ENCODE assay signal across 3 cellular contexts in the genomic region with DNA sequence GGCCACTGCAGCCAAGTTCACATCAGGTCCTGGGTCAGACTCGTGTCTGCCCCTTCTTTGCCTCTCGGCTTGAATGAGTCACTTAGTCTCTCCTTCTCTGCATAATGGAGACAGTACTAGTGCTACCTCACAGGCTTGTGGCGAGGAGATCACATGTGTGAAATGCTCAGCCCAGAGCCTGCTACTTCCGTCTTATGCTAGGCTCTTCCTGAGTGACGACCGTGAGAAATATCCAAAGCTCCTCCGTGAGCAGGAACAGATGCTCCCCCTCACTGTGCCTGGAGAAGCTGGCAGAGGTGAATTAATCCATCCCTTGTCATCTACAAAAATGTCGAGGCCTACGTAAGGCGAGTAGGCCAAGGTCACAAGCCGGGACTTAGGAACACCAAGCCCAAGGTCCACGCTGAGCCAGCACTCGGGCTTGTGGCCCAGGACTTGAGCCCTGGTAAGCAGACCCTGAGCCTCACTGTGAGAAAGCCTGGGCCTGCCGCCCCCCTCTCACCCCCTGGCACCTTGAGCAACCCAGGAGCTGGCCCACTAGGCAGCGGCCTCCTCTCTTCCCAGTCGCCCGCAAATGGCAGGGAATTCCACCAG.
TF ChIP-seq lines count a peak whose summit lies in the region.

No MANE protein-coding gene starts in this region.

TF ChIP-seq in SK-N-SH treated with all-trans-retinoic acid at 6 μM for 48 hours, 23 proteins besides CTCF, POLR2A, EP300 and RAD21:
- TF ChIP-seq TCF4 (CRISPR knock-in tag; IDR thresholded peaks at IDR 0.05; ENCODE audit: borderline replicate concordance) (no peak), ZC3H10 (CRISPR knock-in tag; IDR thresholded peaks at IDR 0.05) (no peak), ZNF8 (CRISPR knock-in tag; IDR thresholded peaks at IDR 0.05) (no peak), ZNF70 (CRISPR knock-in tag; IDR thresholded peaks at IDR 0.05) (no peak), ESRRG (CRISPR knock-in tag; IDR thresholded peaks at IDR 0.05) (no peak), ISL1 (CRISPR knock-in tag; IDR thresholded peaks at IDR 0.05) (no peak), TOX (CRISPR knock-in tag; IDR thresholded peaks at IDR 0.05; ENCODE audit: borderline replicate concordance) (no peak)
- TF ChIP-seq, protein P1, sequence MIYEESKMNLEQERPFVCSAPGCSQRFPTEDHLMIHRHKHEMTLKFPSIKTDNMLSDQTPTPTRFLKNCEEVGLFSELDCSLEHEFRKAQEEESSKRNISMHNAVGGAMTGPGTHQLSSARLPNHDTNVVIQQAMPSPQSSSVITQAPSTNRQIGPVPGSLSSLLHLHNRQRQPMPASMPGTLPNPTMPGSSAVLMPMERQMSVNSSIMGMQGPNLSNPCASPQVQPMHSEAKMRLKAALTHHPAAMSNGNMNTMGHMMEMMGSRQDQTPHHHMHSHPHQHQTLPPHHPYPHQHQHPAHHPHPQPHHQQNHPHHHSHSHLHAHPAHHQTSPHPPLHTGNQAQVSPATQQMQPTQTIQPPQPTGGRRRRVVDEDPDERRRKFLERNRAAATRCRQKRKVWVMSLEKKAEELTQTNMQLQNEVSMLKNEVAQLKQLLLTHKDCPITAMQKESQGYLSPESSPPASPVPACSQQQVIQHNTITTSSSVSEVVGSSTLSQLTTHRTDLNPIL (CRISPR knock-in tag; IDR thresholded peaks at IDR 0.05; ENCODE audit: low read depth) = no peak
- TF ChIP-seq, protein P2, sequence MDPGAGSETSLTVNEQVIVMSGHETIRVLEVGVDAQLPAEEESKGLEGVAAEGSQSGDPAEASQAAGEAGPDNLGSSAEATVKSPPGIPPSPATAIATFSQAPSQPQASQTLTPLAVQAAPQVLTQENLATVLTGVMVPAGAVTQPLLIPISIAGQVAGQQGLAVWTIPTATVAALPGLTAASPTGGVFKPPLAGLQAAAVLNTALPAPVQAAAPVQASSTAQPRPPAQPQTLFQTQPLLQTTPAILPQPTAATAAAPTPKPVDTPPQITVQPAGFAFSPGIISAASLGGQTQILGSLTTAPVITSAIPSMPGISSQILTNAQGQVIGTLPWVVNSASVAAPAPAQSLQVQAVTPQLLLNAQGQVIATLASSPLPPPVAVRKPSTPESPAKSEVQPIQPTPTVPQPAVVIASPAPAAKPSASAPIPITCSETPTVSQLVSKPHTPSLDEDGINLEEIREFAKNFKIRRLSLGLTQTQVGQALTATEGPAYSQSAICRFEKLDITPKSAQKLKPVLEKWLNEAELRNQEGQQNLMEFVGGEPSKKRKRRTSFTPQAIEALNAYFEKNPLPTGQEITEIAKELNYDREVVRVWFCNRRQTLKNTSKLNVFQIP (CRISPR knock-in tag; IDR thresholded peaks at IDR 0.05; ENCODE audit: borderline replicate concordance, low read depth) = no peak

TF ChIP-seq in SK-N-SH, 30 proteins besides CTCF, POLR2A, EP300 and RAD21:
- TF ChIP-seq, protein P3, sequence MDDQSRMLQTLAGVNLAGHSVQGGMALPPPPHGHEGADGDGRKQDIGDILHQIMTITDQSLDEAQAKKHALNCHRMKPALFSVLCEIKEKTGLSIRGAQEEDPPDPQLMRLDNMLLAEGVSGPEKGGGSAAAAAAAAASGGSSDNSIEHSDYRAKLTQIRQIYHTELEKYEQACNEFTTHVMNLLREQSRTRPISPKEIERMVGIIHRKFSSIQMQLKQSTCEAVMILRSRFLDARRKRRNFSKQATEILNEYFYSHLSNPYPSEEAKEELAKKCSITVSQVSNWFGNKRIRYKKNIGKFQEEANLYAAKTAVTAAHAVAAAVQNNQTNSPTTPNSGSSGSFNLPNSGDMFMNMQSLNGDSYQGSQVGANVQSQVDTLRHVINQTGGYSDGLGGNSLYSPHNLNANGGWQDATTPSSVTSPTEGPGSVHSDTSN (IDR thresholded peaks at IDR 0.05) = no peak
- TF ChIP-seq POLR2AphosphoS5 (IDR thresholded peaks at IDR 0.05; ENCODE audit: low read depth, low read length) (no peak), FOSL2 (IDR thresholded peaks at IDR 0.05; ENCODE audit: borderline replicate concordance, low read depth) (no peak), FOXM1 (IDR thresholded peaks at IDR 0.05; ENCODE audit: low read depth) (no peak), TAF1 (IDR thresholded peaks at IDR 0.05; ENCODE audit: borderline replicate concordance, low read depth, low read length) (no peak), RFX5 (IDR thresholded peaks at IDR 0.05; ENCODE audit: low read length) (no peak), GABPA (IDR thresholded peaks at IDR 0.05; ENCODE audit: low read depth) (no peak), YY1 (IDR thresholded peaks at IDR 0.05; ENCODE audit: low read depth) (no peak), JUND (IDR thresholded peaks at IDR 0.05) (no peak), TCF12 (IDR thresholded peaks at IDR 0.05) (no peak), CHD2 (IDR thresholded peaks at IDR 0.05; ENCODE audit: low read length, partially characterized antibody) (no peak)
- TF ChIP-seq, protein P4, sequence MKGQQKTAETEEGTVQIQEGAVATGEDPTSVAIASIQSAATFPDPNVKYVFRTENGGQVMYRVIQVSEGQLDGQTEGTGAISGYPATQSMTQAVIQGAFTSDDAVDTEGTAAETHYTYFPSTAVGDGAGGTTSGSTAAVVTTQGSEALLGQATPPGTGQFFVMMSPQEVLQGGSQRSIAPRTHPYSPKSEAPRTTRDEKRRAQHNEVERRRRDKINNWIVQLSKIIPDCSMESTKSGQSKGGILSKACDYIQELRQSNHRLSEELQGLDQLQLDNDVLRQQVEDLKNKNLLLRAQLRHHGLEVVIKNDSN (IDR thresholded peaks at IDR 0.05; ENCODE audit: borderline replicate concordance, low read depth) = no peak

TF ChIP-seq in H1, 55 proteins besides CTCF, POLR2A, EP300 and RAD21:
- TF ChIP-seq, protein P5, sequence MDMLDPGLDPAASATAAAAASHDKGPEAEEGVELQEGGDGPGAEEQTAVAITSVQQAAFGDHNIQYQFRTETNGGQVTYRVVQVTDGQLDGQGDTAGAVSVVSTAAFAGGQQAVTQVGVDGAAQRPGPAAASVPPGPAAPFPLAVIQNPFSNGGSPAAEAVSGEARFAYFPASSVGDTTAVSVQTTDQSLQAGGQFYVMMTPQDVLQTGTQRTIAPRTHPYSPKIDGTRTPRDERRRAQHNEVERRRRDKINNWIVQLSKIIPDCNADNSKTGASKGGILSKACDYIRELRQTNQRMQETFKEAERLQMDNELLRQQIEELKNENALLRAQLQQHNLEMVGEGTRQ (IDR thresholded peaks at IDR 0.05; ENCODE audit: low read length) = no peak
- TF ChIP-seq, protein P6, sequence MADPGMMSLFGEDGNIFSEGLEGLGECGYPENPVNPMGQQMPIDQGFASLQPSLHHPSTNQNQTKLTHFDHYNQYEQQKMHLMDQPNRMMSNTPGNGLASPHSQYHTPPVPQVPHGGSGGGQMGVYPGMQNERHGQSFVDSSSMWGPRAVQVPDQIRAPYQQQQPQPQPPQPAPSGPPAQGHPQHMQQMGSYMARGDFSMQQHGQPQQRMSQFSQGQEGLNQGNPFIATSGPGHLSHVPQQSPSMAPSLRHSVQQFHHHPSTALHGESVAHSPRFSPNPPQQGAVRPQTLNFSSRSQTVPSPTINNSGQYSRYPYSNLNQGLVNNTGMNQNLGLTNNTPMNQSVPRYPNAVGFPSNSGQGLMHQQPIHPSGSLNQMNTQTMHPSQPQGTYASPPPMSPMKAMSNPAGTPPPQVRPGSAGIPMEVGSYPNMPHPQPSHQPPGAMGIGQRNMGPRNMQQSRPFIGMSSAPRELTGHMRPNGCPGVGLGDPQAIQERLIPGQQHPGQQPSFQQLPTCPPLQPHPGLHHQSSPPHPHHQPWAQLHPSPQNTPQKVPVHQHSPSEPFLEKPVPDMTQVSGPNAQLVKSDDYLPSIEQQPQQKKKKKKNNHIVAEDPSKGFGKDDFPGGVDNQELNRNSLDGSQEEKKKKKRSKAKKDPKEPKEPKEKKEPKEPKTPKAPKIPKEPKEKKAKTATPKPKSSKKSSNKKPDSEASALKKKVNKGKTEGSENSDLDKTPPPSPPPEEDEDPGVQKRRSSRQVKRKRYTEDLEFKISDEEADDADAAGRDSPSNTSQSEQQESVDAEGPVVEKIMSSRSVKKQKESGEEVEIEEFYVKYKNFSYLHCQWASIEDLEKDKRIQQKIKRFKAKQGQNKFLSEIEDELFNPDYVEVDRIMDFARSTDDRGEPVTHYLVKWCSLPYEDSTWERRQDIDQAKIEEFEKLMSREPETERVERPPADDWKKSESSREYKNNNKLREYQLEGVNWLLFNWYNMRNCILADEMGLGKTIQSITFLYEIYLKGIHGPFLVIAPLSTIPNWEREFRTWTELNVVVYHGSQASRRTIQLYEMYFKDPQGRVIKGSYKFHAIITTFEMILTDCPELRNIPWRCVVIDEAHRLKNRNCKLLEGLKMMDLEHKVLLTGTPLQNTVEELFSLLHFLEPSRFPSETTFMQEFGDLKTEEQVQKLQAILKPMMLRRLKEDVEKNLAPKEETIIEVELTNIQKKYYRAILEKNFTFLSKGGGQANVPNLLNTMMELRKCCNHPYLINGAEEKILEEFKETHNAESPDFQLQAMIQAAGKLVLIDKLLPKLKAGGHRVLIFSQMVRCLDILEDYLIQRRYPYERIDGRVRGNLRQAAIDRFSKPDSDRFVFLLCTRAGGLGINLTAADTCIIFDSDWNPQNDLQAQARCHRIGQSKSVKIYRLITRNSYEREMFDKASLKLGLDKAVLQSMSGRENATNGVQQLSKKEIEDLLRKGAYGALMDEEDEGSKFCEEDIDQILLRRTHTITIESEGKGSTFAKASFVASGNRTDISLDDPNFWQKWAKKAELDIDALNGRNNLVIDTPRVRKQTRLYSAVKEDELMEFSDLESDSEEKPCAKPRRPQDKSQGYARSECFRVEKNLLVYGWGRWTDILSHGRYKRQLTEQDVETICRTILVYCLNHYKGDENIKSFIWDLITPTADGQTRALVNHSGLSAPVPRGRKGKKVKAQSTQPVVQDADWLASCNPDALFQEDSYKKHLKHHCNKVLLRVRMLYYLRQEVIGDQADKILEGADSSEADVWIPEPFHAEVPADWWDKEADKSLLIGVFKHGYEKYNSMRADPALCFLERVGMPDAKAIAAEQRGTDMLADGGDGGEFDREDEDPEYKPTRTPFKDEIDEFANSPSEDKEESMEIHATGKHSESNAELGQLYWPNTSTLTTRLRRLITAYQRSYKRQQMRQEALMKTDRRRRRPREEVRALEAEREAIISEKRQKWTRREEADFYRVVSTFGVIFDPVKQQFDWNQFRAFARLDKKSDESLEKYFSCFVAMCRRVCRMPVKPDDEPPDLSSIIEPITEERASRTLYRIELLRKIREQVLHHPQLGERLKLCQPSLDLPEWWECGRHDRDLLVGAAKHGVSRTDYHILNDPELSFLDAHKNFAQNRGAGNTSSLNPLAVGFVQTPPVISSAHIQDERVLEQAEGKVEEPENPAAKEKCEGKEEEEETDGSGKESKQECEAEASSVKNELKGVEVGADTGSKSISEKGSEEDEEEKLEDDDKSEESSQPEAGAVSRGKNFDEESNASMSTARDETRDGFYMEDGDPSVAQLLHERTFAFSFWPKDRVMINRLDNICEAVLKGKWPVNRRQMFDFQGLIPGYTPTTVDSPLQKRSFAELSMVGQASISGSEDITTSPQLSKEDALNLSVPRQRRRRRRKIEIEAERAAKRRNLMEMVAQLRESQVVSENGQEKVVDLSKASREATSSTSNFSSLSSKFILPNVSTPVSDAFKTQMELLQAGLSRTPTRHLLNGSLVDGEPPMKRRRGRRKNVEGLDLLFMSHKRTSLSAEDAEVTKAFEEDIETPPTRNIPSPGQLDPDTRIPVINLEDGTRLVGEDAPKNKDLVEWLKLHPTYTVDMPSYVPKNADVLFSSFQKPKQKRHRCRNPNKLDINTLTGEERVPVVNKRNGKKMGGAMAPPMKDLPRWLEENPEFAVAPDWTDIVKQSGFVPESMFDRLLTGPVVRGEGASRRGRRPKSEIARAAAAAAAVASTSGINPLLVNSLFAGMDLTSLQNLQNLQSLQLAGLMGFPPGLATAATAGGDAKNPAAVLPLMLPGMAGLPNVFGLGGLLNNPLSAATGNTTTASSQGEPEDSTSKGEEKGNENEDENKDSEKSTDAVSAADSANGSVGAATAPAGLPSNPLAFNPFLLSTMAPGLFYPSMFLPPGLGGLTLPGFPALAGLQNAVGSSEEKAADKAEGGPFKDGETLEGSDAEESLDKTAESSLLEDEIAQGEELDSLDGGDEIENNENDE (IDR thresholded peaks at IDR 0.05; ENCODE audit: insufficient replicate concordance, low read length) = no peak
- no peak for TF ChIP-seq CBX8 (IDR thresholded peaks at IDR 0.05; ENCODE audit: borderline replicate concordance, low read depth, low read length)
